13 cellular contexts compared by ENCODE assay signal in the genomic region with DNA sequence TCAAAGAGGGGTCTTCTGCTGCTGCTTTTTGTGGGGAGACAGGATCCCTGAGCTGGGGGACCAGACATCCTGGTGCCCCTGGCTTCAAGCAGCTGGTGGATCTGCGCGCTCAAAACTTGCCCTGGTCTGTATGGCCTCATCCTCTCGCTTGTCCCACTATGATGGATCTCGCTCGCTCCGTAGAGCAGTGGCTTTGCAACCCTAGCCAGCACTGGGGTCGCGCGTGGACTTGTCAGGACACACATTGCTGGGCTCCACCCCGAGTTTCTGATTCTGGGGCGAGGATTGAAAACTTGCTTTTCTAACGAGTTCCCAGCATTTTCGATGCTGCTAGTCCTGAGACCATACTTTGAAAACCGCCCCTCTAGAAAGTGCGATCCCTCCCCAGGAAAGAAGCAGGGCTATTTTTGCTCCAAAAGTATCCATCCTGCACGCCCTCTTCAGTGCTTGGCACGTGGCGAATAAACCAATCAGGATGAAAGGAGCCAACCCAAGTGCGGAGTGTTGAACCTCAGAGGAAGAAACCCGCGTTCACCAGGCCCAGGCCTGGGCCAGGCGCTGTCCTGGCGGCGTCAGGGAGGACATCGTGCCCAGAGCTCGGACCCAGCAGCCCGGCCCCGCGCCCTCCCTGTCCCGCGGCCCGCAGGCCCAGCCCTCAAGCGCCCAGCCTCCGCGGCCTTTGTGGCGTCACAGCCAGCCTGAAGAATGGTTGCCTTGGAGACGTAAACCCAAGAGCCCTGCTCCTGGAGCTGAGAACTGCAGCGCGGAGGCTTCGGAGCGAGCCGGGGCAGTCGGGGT. TPM values are rescaled to one million over a fixed set of nuclear protein-coding genes. Genes with fewer than 3 reads are reported as not detected.
A peak's percentile ranks its signal among the peaks of the same experiment; 100 is the strongest.
DNase-seq lines count a peak whose midpoint lies in the region; ATAC-seq, FAIRE-seq and TF ChIP-seq lines count a peak whose summit lies in the region.
"Had no signal": no experiment of that assay in that cellular context is flagged by ENCODE, and none has a peak within 500 bp of the region (broad histone marks: within the 10 kb centered on the region; RNA-seq: fewer than 3 reads in every experiment).

CFAP100 (plus strand) TSS at position 731 of the 798 bp plus-strand sequence. CDS start 1,092 bp downstream, outside the sequence.

- no peak within 1 kb of the TSS for H3K27ac ChIP-seq in endothelial cell of umbilical vein (ENCODE audit: insufficient read depth, low read depth, low read length)
- H3K27ac ChIP-seq in mesendoderm (ENCODE audit: low read depth, low read length) = no peak within 1 kb of the TSS
- no peak within 1 kb of the TSS for H3K27ac ChIP-seq in transverse colon
- no peak within 1 kb of the TSS for H3K27ac ChIP-seq in naive thymus-derived CD4-positive, alpha-beta T cell (ENCODE audit: low read depth, low read length)

- H2BK15ac ChIP-seq in mesendoderm (replicated peaks; ENCODE audit: low read depth) = no peak within 1 kb of the TSS

- H3K4me1 ChIP-seq in endothelial cell of umbilical vein (ENCODE audit: control insufficient read depth, extremely low read depth, insufficient read depth, low read length) (no peaks in the 10 kb centered on the region), mesendoderm (ENCODE audit: control insufficient read depth, low read depth, low read length) (no peaks in the 10 kb centered on the region), transverse colon (peaks cover 0 to 10% (median 2%) of the 10 kb centered on the region in 4 donors)
- no peaks in the 10 kb centered on the region for H3K4me1 ChIP-seq in naive thymus-derived CD4-positive, alpha-beta T cell (ENCODE audit: control insufficient read depth in 2 of 2, insufficient read depth in 2 of 2, low read length in 2 of 2)

- peaks cover 49 to 58% (median 51%) of the 10 kb centered on the region in 5 donors for H3K27me3 Mint-ChIP-seq in naive thymus-derived CD4-positive, alpha-beta T cell

- H3K36me3 Mint-ChIP-seq in naive thymus-derived CD4-positive, alpha-beta T cell = no peaks in the 10 kb centered on the region
- H3K36me3 Mint-ChIP-seq: activated naive CD8-positive, alpha-beta T cell; natural killer cell had no signal

- H2AFZ ChIP-seq in endothelial cell of umbilical vein (ENCODE audit: low read depth, low read length) = no peak within 1 kb of the TSS

- H3K18ac ChIP-seq in mesendoderm (ENCODE audit: low read length) = no peak within 1 kb of the TSS

- FAIRE-seq in endothelial cell of umbilical vein (lab: Jason Lieb, UNC) = no peak

- no peak within 1 kb of the TSS for H4K5ac ChIP-seq in mesendoderm (ENCODE audit: low read length)

- peak; percentile 4 for DNase-seq in NCI-H2227 (lab: John Stamatoyannopoulos, UW; ENCODE audit: unreplicated experiment)
- no peak for DNase-seq in NCI-H2227 treated with DMSO at 0.1 percent for 48 hours (lab: John Stamatoyannopoulos, UW)
- peak; percentile 13 for DNase-seq in endothelial cell of umbilical vein (ENCODE audit: low read depth, low spot score)
- DNase-seq in mesendoderm = peak; percentile 85
- DNase-seq in transverse colon = peak; percentile 24
- no peak for DNase-seq in naive thymus-derived CD4-positive, alpha-beta T cell
- DNase-seq: ACHN, natural killer cell, SHP77 had no signal

- H3K4ac ChIP-seq in mesendoderm (ENCODE audit: low read depth, low read length) = no peak within 1 kb of the TSS

- H3K4me2 ChIP-seq in endothelial cell of umbilical vein (ENCODE audit: insufficient read depth, low read length) (no peak within 1 kb of the TSS), mesendoderm (ENCODE audit: low read length) (peak within 1 kb of the TSS; percentile 54)

- peaks cover 0 to 7% (median 4%) of the 10 kb centered on the region in 7 donors for H3K4me1 Mint-ChIP-seq in naive thymus-derived CD4-positive, alpha-beta T cell

- TF ChIP-seq CTCF in endothelial cell of umbilical vein (IDR thresholded peaks at IDR 0.05; ENCODE audit: extremely low read depth in 1 of 2, insufficient read depth in 1 of 2, low read depth in 1 of 2, low read length in 2 of 2) (no peak), transverse colon (IDR thresholded peaks at IDR 0.05) (no peak)

- ATAC-seq in HG03521 (IDR thresholded peaks at IDR 0.05; ENCODE audit: unreplicated experiment) = no peak
- no peak for ATAC-seq in naive thymus-derived CD4-positive, alpha-beta T cell
- no peak for ATAC-seq in GM21423 (IDR thresholded peaks at IDR 0.05; ENCODE audit: unreplicated experiment)
- ATAC-seq: natural killer cell had no signal

- dilution Hi-C loops in endothelial cell of umbilical vein (cut with MboI; ENCODE audit: extremely low pct_ligation_motif_present, low sequenced_read_pairs) = no loop called here

- H2AK5ac ChIP-seq in mesendoderm (ENCODE audit: low read length) = no peak within 1 kb of the TSS

- TF ChIP-seq EP300 in transverse colon (IDR thresholded peaks at IDR 0.05; ENCODE audit: low read depth) = no peak

- intact Hi-C loops in endothelial cell of umbilical vein (cut with micrococcal nuclease) (no loop called here), transverse colon (cut with DNase I; ENCODE audit: low total_unique reads) (no loop called here)
- intact Hi-C loops in naive thymus-derived CD4-positive, alpha-beta T cell (cut with micrococcal nuclease) = no loop called here

- H3K79me2 ChIP-seq in endothelial cell of umbilical vein (ENCODE audit: control insufficient read depth, insufficient read depth, low read length) (no peaks in the 10 kb centered on the region), mesendoderm (ENCODE audit: control insufficient read depth, insufficient read depth, low read length) (no peaks in the 10 kb centered on the region)

- peaks cover 0 to 2% (median 0%) of the 10 kb centered on the region in 11 donors for H3K9me3 Mint-ChIP-seq in naive thymus-derived CD4-positive, alpha-beta T cell
- H3K9me3 Mint-ChIP-seq: natural killer cell had no signal

- H3K9ac ChIP-seq in endothelial cell of umbilical vein (replicated peaks; ENCODE audit: extremely low read depth, insufficient read depth, low read length) = no peak within 1 kb of the TSS
- H3K9ac ChIP-seq in mesendoderm (ENCODE audit: low read length) = peak within 1 kb of the TSS; percentile 43

- H3K36me3 ChIP-seq in endothelial cell of umbilical vein (ENCODE audit: control insufficient read depth in 2 of 2, extremely low read depth in 1 of 2, insufficient read depth in 2 of 2, low read length in 2 of 2) (no peaks in the 10 kb centered on the region), mesendoderm (ENCODE audit: control insufficient read depth, insufficient read depth, low read length) (no peaks in the 10 kb centered on the region), transverse colon (no peaks in the 10 kb centered on the region)
- H3K36me3 ChIP-seq in naive thymus-derived CD4-positive, alpha-beta T cell (ENCODE audit: control insufficient read depth in 2 of 3, insufficient read depth in 3 of 3, low read length in 3 of 3) = no peaks in the 10 kb centered on the region
- H3K36me3 ChIP-seq: tibial nerve had no signal

- H3K27ac Mint-ChIP-seq in naive thymus-derived CD4-positive, alpha-beta T cell = no peak within 1 kb of the TSS
- H3K27ac Mint-ChIP-seq: activated naive CD8-positive, alpha-beta T cell; natural killer cell had no signal

- H2BK5ac ChIP-seq in mesendoderm (ENCODE audit: low read length) = no peak within 1 kb of the TSS

- no peak for TF ChIP-seq POLR2A in endothelial cell of umbilical vein (IDR thresholded peaks at IDR 0.05; ENCODE audit: low read depth, low read length)
- no peak for TF ChIP-seq POLR2A in transverse colon (IDR thresholded peaks at IDR 0.05)

- H3K27me3 ChIP-seq in endothelial cell of umbilical vein (ENCODE audit: control insufficient read depth in 2 of 2, insufficient read depth in 2 of 2, low read length in 2 of 2) (peaks cover 22 to 31% of the 10 kb centered on the region in 2 experiments), mesendoderm (ENCODE audit: insufficient read depth, low read length, poor library complexity) (no peaks in the 10 kb centered on the region), transverse colon (peaks cover 25% of the 10 kb centered on the region)
- H3K27me3 ChIP-seq in naive thymus-derived CD4-positive, alpha-beta T cell (ENCODE audit: control insufficient read depth in 2 of 2, insufficient read depth in 2 of 2, low read length in 2 of 2) = no peaks in the 10 kb centered on the region

- no peaks in the 10 kb centered on the region for H3K79me1 ChIP-seq in mesendoderm (ENCODE audit: low read length)

- H3K4me3 ChIP-seq in endothelial cell of umbilical vein (replicated peaks in 1 of 3; ENCODE audit: insufficient read depth in 1 of 3, low read depth in 1 of 3, low read length in 3 of 3) (no peak within 1 kb of the TSS), mesendoderm (ENCODE audit: low read length) (no peak within 1 kb of the TSS), transverse colon (peak within 1 kb of the TSS in 1 of 4 donors; percentile 40)
- no peak within 1 kb of the TSS for H3K4me3 ChIP-seq in naive thymus-derived CD4-positive, alpha-beta T cell (ENCODE audit: low read length)

- H3K9me3 ChIP-seq in endothelial cell of umbilical vein (replicated peaks; ENCODE audit: control insufficient read depth, insufficient read depth, low read length) = no peaks in the 10 kb centered on the region
- no peaks in the 10 kb centered on the region for H3K9me3 ChIP-seq in transverse colon
- H3K9me3 ChIP-seq in naive thymus-derived CD4-positive, alpha-beta T cell (ENCODE audit: control insufficient read depth in 2 of 3, low read length in 3 of 3) = no peaks in the 10 kb centered on the region

- no peak within 1 kb of the TSS for H3K23ac ChIP-seq in mesendoderm (ENCODE audit: low read length)

- in situ Hi-C loops in transverse colon (cut with MboI; ENCODE audit: low pct_ligation_motif_present in 1 of 4, low pct_unique_long_range_greater_than_20kb in 1 of 4, low sequenced_read_pairs in 3 of 4) = loop anchor here (5.0 to 25.0 kb wide), 6 partner anchors 140 to 262 kb away; no protein-coding TSS in a partner anchor

- H3K9me1 ChIP-seq in endothelial cell of umbilical vein (replicated peaks; ENCODE audit: control insufficient read depth, extremely low read depth, insufficient read depth, low read length) = no peaks in the 10 kb centered on the region

- CTCF ChIA-PET in endothelial cell of umbilical vein (lab: Charles Lee) = interaction anchor here (2.6 kb wide), 1 partner anchor 148 kb away, joined by 9 read pairs; no protein-coding TSS in a partner anchor
- CTCF ChIA-PET in naive thymus-derived CD4-positive, alpha-beta T cell (lab: Charles Lee) = no interaction called here

- H3K4me3 Mint-ChIP-seq in naive thymus-derived CD4-positive, alpha-beta T cell = no peak within 1 kb of the TSS
- H3K4me3 Mint-ChIP-seq: activated naive CD8-positive, alpha-beta T cell; natural killer cell had no signal

- BruUV-seq in endothelial cell of umbilical vein (replicated peaks; lab: Mats Ljungman, UMichigan) = no TSS peak

- no peaks in the 10 kb centered on the region for H4K20me1 ChIP-seq in endothelial cell of umbilical vein (replicated peaks; ENCODE audit: control insufficient read depth, extremely low read depth, insufficient read depth, low read length)

- no CpG with 5 or more reads among the region's 43 CpGs for WGBS in mesendoderm (ENCODE audit: extremely low coverage, insufficient coverage, low lambda C conversion rate)
- 45 to 87% methylated on average over 4 to 43 of the region's 43 CpGs for WGBS in transverse colon (ENCODE audit: low coverage in 1 of 2), 2 donors

- H4K8ac ChIP-seq in mesendoderm (ENCODE audit: low read depth, low read length) = no peak within 1 kb of the TSS

- POLR2A ChIA-PET in endothelial cell of umbilical vein (lab: Charles Lee) = no interaction called here
- POLR2A ChIA-PET in naive thymus-derived CD4-positive, alpha-beta T cell (lab: Charles Lee) = no interaction called here

- peak within 1 kb of the TSS; percentile 76 for H3K56ac ChIP-seq in mesendoderm (ENCODE audit: low read length)

- no peak within 1 kb of the TSS for H2BK120ac ChIP-seq in mesendoderm (ENCODE audit: low read depth, low read length)

RNA-seq across cellular contexts. Expression of gene CFAP100, which starts in this region (rescaled TPM):
- not detected in 2 replicates for total RNA-seq in endothelial cell of umbilical vein
- polyA plus RNA-seq in endothelial cell of umbilical vein = not detected in 2 replicates
- polyA plus RNA-seq in endothelial cell of umbilical vein (2011; cell fraction: cytosol; rRNA removed) = not detected in 2 replicates
- not detected in 2 replicates for polyA plus RNA-seq in endothelial cell of umbilical vein (2011; cell fraction: nucleus; rRNA removed)
- polyA plus RNA-seq in endothelial cell of umbilical vein (2012) = not detected in 2 replicates
- polyA minus RNA-seq in endothelial cell of umbilical vein = not detected in 2 replicates
- not detected for polyA minus RNA-seq in endothelial cell of umbilical vein (2011; cell fraction: cytosol; rRNA and poly(A)+ RNA removed)
- polyA minus RNA-seq in endothelial cell of umbilical vein (2011; cell fraction: nucleus; rRNA and poly(A)+ RNA removed) = not detected in 2 replicates
- polyA plus RNA-seq in mesendoderm (2013, experiment 1 of 2) = 0.37 TPM
- 0.48 TPM for polyA plus RNA-seq in mesendoderm (2013, experiment 2 of 2)
- total RNA-seq in transverse colon = not detected
- not detected for total RNA-seq in naive thymus-derived CD4-positive, alpha-beta T cell
- not detected for polyA plus RNA-seq in naive thymus-derived CD4-positive, alpha-beta T cell
- total RNA-seq: natural killer cell had no signal

Comparison
In these comparisons a context has a peak if more than half of its experiments do, and no peak if none do; other contexts are left out.
1. DNase-seq: peak in NCI-H2227 (single experiment) and mesendoderm (single experiment); none in NCI-H2227 treated with DMSO at 0.1 percent for 48 hours (single experiment) and naive thymus-derived CD4-positive, alpha-beta T cell (0 of 9).
2. Peak in DNase-seq in endothelial cell of umbilical vein; RNA of the gene not detected or under 1 TPM.
3. Peak in DNase-seq in transverse colon; RNA of the gene not detected or under 1 TPM.